17 cellular contexts compared by ENCODE assay signal in genomic region chr7:106119719-106120118, GRCh38. TPM values are rescaled to one million over a fixed set of nuclear protein-coding genes. Genes with fewer than 3 reads are reported as not detected.
A peak's percentile ranks its signal among the peaks of the same experiment; 100 is the strongest.
DNase-seq lines count a peak whose midpoint lies in the region; ATAC-seq and TF ChIP-seq lines count a peak whose summit lies in the region.
"Had no signal": no experiment of that assay in that cellular context is flagged by ENCODE, and none has a peak within 500 bp of the region (broad histone marks: within the 10 kb centered on the region; RNA-seq: fewer than 3 reads in every experiment).

No MANE protein-coding gene starts in this region.

- no peak overlapping the region for H3K4me3 Mint-ChIP-seq in activated naive CD8-positive, alpha-beta T cell treated with anti-CD3 and anti-CD28 coated beads, Interleukin-2, amount 50 U/mL, for 24 hours
- H3K4me3 Mint-ChIP-seq: CD14-positive monocyte had no signal

- POLR2A ChIA-PET in OCI-LY7 (lab: Charles Lee), result interaction anchor here (0.7 to 1.9 kb wide), 10 partner anchors 12 to 100 kb away, joined by 3 to 9 read pairs (median 4); no protein-coding TSS in a partner anchor
- POLR2A ChIA-PET in HEK293T (lab: Yijun Ruan, JAX), result no interaction called here

- WGBS in right cardiac atrium, result 72% methylated on average over 3 of the region's 3 CpGs

- CTCF ChIA-PET in OCI-LY7 (lab: Charles Lee; ENCODE audit: unreplicated experiment), result interaction anchor here (0.8 kb wide), 1 partner anchor 34 kb away, joined by 4 read pairs; no protein-coding TSS in a partner anchor
- CTCF ChIA-PET in HEK293T (lab: Yijun Ruan, JAX), result no interaction called here

- ATAC-seq in right cardiac atrium, result no peak
- ATAC-seq in activated naive CD8-positive, alpha-beta T cell treated with anti-CD3 and anti-CD28 coated beads, Interleukin-2, amount 50 U/mL, for 24 hours, result no peak
- ATAC-seq: HCT116, Panc1 had no signal

- H3K4me1 ChIP-seq in right cardiac atrium (ENCODE audit: control insufficient read depth, insufficient read depth, low read length) (no peaks in the 10 kb centered on the region), OCI-LY7 (ENCODE audit: insufficient read depth, low read length, poor library complexity, severe bottlenecking) (peaks cover 74% of the 10 kb centered on the region), muscle layer of duodenum (ENCODE audit: control insufficient read depth in 1 of 2, insufficient read depth in 2 of 2, low read length in 2 of 2) (peaks cover 0 to 24% of the 10 kb centered on the region in 2 donors)

- H3K27ac ChIP-seq in right cardiac atrium (ENCODE audit: low read length) (peak overlapping the region; percentile 67), OCI-LY7 (ENCODE audit: low read depth, low read length, poor library complexity, severe bottlenecking) (no peak overlapping the region), muscle layer of duodenum (ENCODE audit: low read length) (peak overlapping the region; percentile 10)
- H3K27ac ChIP-seq: HL-60, SK-N-MC had no signal

- no peak for DNase-seq in right cardiac atrium
- no peak for DNase-seq in cardiac septum (ENCODE audit: low spot score)
- DNase-seq in OCI-LY7 (ENCODE audit: low spot score), result no peak
- DNase-seq in GM10266 (ENCODE audit: extremely low spot score), result no peak
- no peak for DNase-seq in HEK293T (ENCODE audit: extremely low spot score)
- DNase-seq in activated naive CD8-positive, alpha-beta T cell treated with anti-CD3 and anti-CD28 coated beads, Interleukin-2, amount 50 U/mL, for 24 hours, result no peak
- DNase-seq: ACHN, AML-193, DMS53, NCI-H1436 treated with DMSO at 0.1 percent for 48 hours, NCI-H2227 treated with DMSO at 0.1 percent for 48 hours had no signal

- no peaks in the 10 kb centered on the region for H3K27me3 Mint-ChIP-seq in activated naive CD8-positive, alpha-beta T cell treated with anti-CD3 and anti-CD28 coated beads, Interleukin-2, amount 50 U/mL, for 24 hours

- H3K4me3 ChIP-seq in right cardiac atrium (ENCODE audit: low read length), result no peak overlapping the region
- no peak overlapping the region for H3K4me3 ChIP-seq in OCI-LY7 (ENCODE audit: low read depth, low read length, poor library complexity, severe bottlenecking)
- H3K4me3 ChIP-seq in muscle layer of duodenum (ENCODE audit: low read depth in 1 of 2, low read length in 2 of 2), result no peak overlapping the region
- H3K4me3 ChIP-seq: SK-N-MC had no signal

- H3K27me3 ChIP-seq in right cardiac atrium (ENCODE audit: control insufficient read depth, insufficient read depth) (no peaks in the 10 kb centered on the region), muscle layer of duodenum (ENCODE audit: low read depth, low read length) (no peaks in the 10 kb centered on the region)

- TF ChIP-seq CTCF in OCI-LY7 (conservative IDR thresholded peaks at IDR 0.05; ENCODE audit: low read length) (no peak), GM10266 (IDR thresholded peaks at IDR 0.05; ENCODE audit: control insufficient read depth, insufficient read depth, low read depth, missing control alignments) (no peak)

- H3K36me3 ChIP-seq in OCI-LY7 (ENCODE audit: insufficient read depth, low read length), result no peaks in the 10 kb centered on the region
- no peaks in the 10 kb centered on the region for H3K36me3 ChIP-seq in muscle layer of duodenum (ENCODE audit: control insufficient read depth in 1 of 2, insufficient read depth in 2 of 2, low read length in 2 of 2)

- no peak overlapping the region for H3K27ac Mint-ChIP-seq in activated naive CD8-positive, alpha-beta T cell treated with anti-CD3 and anti-CD28 coated beads, Interleukin-2, amount 50 U/mL, for 24 hours
- H3K27ac Mint-ChIP-seq: CD14-positive monocyte had no signal

- peak overlapping the region; percentile 38; the same call in 1 of the 2 replicates for H2AFZ ChIP-seq in OCI-LY7 (ENCODE audit: low read length)

- H3K9me3 ChIP-seq in right cardiac atrium (ENCODE audit: control insufficient read depth, low read length) (no peaks in the 10 kb centered on the region), OCI-LY7 (ENCODE audit: low read length) (no peaks in the 10 kb centered on the region), muscle layer of duodenum (ENCODE audit: control insufficient read depth in 1 of 2, low read length in 2 of 2) (no peaks in the 10 kb centered on the region)

- H3K79me2 ChIP-seq in OCI-LY7 (ENCODE audit: insufficient read depth, low read depth, low read length), result no peaks in the 10 kb centered on the region

- H4K20me1 ChIP-seq in OCI-LY7 (ENCODE audit: insufficient read depth, low read length), result no peaks in the 10 kb centered on the region

- H3K4me2 ChIP-seq in OCI-LY7 (ENCODE audit: low read length), result peak overlapping the region; percentile 27

- H3K36me3 Mint-ChIP-seq in activated naive CD8-positive, alpha-beta T cell treated with anti-CD3 and anti-CD28 coated beads, Interleukin-2, amount 50 U/mL, for 24 hours (ENCODE audit: low read depth), result no peaks in the 10 kb centered on the region
- H3K36me3 Mint-ChIP-seq: CD14-positive monocyte had no signal

- H3K9me2 ChIP-seq in OCI-LY7 (ENCODE audit: insufficient read depth, low read length), result no peaks in the 10 kb centered on the region

- peaks cover 23% of the 10 kb centered on the region for H3K4me1 Mint-ChIP-seq in activated naive CD8-positive, alpha-beta T cell treated with anti-CD3 and anti-CD28 coated beads, Interleukin-2, amount 50 U/mL, for 24 hours

- BruUV-seq in OCI-LY7 (replicated peaks; lab: Mats Ljungman, UMichigan), result no TSS peak

- intact Hi-C loops in right cardiac atrium (cut with DNase I) (no loop called here), cardiac septum (cut with DNase I) (no loop called here), OCI-LY7 (cut with micrococcal nuclease; ENCODE audit: unreplicated experiment) (loop anchor here (10.0 kb wide), 1 partner anchor 1105 kb away; the partner anchor contains the start of gene KMT2E)

- H3K9me3 Mint-ChIP-seq in activated naive CD8-positive, alpha-beta T cell treated with anti-CD3 and anti-CD28 coated beads, Interleukin-2, amount 50 U/mL, for 24 hours, result no peaks in the 10 kb centered on the region

TF ChIP-seq in HEK293T, 16 proteins besides CTCF, POLR2A, EP300 and RAD21:
- TF ChIP-seq FOXM1 (IDR thresholded peaks at IDR 0.05; ENCODE audit: borderline replicate concordance) (no peak), CTBP1 (IDR thresholded peaks at IDR 0.05; ENCODE audit: borderline replicate concordance) (no peak), HDGF (IDR thresholded peaks at IDR 0.05; ENCODE audit: borderline replicate concordance) (no peak), ARNT (IDR thresholded peaks at IDR 0.05) (no peak), LEF1 (IDR thresholded peaks at IDR 0.05; ENCODE audit: borderline replicate concordance) (no peak), ZNF384 (IDR thresholded peaks at IDR 0.05) (no peak), ELF4 (IDR thresholded peaks at IDR 0.05) (no peak)

RNA-seq across cellular contexts. Expression of gene SYPL1, which starts 7.6 kb away (rescaled TPM):
- total RNA-seq in right cardiac atrium (10 to 100 TPM; 72.2 to 86.9 (median 79.7) TPM), cardiac septum (58.3 TPM), OCI-LY7 (2022) (112 and 118 TPM in 2 replicates)
- polyA plus RNA-seq in right cardiac atrium, result 78.0 TPM
- 30.4 and 34.1 TPM in 2 replicates for total RNA-seq in OCI-LY7 (2014; rRNA removed; shearing (Covaris generic))
